8 cellular contexts compared by ENCODE assay signal in genomic region chr2:27080603-27080938, GRCh38. TPM values are rescaled to one million over a fixed set of nuclear protein-coding genes. Genes with fewer than 3 reads are reported as not detected.
A peak's percentile ranks its signal among the peaks of the same experiment; 100 is the strongest.
DNase-seq lines count a peak whose midpoint lies in the region; ATAC-seq and TF ChIP-seq lines count a peak whose summit lies in the region.

No MANE protein-coding gene starts in this region.

- peaks cover 54% of the 10 kb centered on the region for H3K4me1 Mint-ChIP-seq in chondrocyte (ENCODE audit: low read depth)
- H3K4me1 Mint-ChIP-seq in naive thymus-derived CD8-positive, alpha-beta T cell = peaks cover 20 to 36% (median 33%) of the 10 kb centered on the region in 4 donors

- H3K36me3 ChIP-seq in heart left ventricle = peaks cover 0 to 3% (median 0%) of the 10 kb centered on the region in 9 donors

- 70 to 86% (median 84%) methylated on average over 12 to 14 of the region's 14 CpGs for WGBS in heart left ventricle, 4 donors

- H3K27ac Mint-ChIP-seq in chondrocyte (ENCODE audit: unreplicated experiment) = peak overlapping the region; percentile 90
- H3K27ac Mint-ChIP-seq in naive thymus-derived CD8-positive, alpha-beta T cell = peak overlapping the region in 8 of 10 donors; percentile 92 to 99 (median 98)

- no peaks in the 10 kb centered on the region for H3K9me3 Mint-ChIP-seq in chondrocyte (ENCODE audit: low read depth)
- H3K9me3 Mint-ChIP-seq in naive thymus-derived CD8-positive, alpha-beta T cell = no peaks in the 10 kb centered on the region

- peak overlapping the region in 10 of 12 donors; percentile 43 to 74 (median 56) for H3K4me3 ChIP-seq in heart left ventricle

- peak overlapping the region; percentile 90 for H3K4me3 Mint-ChIP-seq in chondrocyte (ENCODE audit: unreplicated experiment)
- peak overlapping the region in 5 of 10 donors; percentile 22 to 89 (median 78) for H3K4me3 Mint-ChIP-seq in naive thymus-derived CD8-positive, alpha-beta T cell

- no peaks in the 10 kb centered on the region for H3K9me3 ChIP-seq in heart left ventricle

- POLR2A ChIA-PET in naive thymus-derived CD8-positive, alpha-beta T cell (lab: Charles Lee) = interaction anchor here (1.1 to 12.2 kb wide), 3 partner anchors 10 to 28 kb away, joined by 6 to 197 read pairs (median 129); partner anchors contain the start of genes AGBL5 and OST4

- no peaks in the 10 kb centered on the region for H3K27me3 ChIP-seq in heart left ventricle

- H3K4me1 ChIP-seq in heart left ventricle = peaks cover 0 to 65% (median 29%) of the 10 kb centered on the region in 12 donors

- no peaks in the 10 kb centered on the region for H3K27me3 Mint-ChIP-seq in chondrocyte (ENCODE audit: low read depth)
- peaks cover 0 to 1% (median 0%) of the 10 kb centered on the region in 5 donors for H3K27me3 Mint-ChIP-seq in naive thymus-derived CD8-positive, alpha-beta T cell

- TF ChIP-seq CTCF in heart left ventricle (IDR thresholded peaks at IDR 0.05) (no peak), chondrocyte (IDR thresholded peaks at IDR 0.05) (no peak)

- intact Hi-C loops in heart left ventricle (cut with DNase I) (loop anchor here in 7 of 10 donors (2.0 to 10.0 kb wide), 4 partner anchors 30 to 118 kb away; partner anchors contain the start of genes TMEM214 (in 6 of the 7) and AGBL5 (in 2 of the 7)), cardiac septum (cut with DNase I) (no loop called here)

- H3K27ac ChIP-seq in heart left ventricle = peak overlapping the region in 11 of 12 donors; percentile 29 to 97 (median 87)

- ATAC-seq in heart left ventricle = no peak
- ATAC-seq in naive thymus-derived CD8-positive, alpha-beta T cell = no peak
- no peak for ATAC-seq in HG03159 (IDR thresholded peaks at IDR 0.05; ENCODE audit: unreplicated experiment)
- no peak for ATAC-seq in GM21717 (IDR thresholded peaks at IDR 0.05; ENCODE audit: unreplicated experiment)
- no peak for ATAC-seq in left lobe of liver

- no peak for TF ChIP-seq POLR2A in heart left ventricle (IDR thresholded peaks at IDR 0.05)

- DNase-seq in heart left ventricle (peak in 1 of 5 donors; percentile 60), cardiac septum (ENCODE audit: low spot score) (no peak), chondrocyte (ENCODE audit: low spot score) (no peak), cerebellar nuclear complex (lab: John Stamatoyannopoulos, UW) (no peak), left lobe of liver (ENCODE audit: low spot score) (no peak)
- no peak for DNase-seq in naive thymus-derived CD8-positive, alpha-beta T cell

- peaks cover 7% of the 10 kb centered on the region for H3K36me3 Mint-ChIP-seq in chondrocyte (ENCODE audit: low read depth)
- H3K36me3 Mint-ChIP-seq in naive thymus-derived CD8-positive, alpha-beta T cell = no peaks in the 10 kb centered on the region

RNA-seq across cellular contexts. Expression of gene EMILIN1, which starts 2.2 kb away (rescaled TPM):
- total RNA-seq in heart left ventricle (10 to 100 TPM in 8 of 9 donors, 1 to 10 TPM in 1; 7.5 to 76.9 (median 16.3) TPM), cardiac septum (21.0 TPM), chondrocyte (180 to 235 TPM (median 182 TPM) in 3 replicates), left lobe of liver (16.0 TPM)
- 10 to 100 TPM; 21.0 to 31.2 TPM for polyA plus RNA-seq in heart left ventricle
- under 1 TPM; 0.41 to 0.86 TPM for total RNA-seq in naive thymus-derived CD8-positive, alpha-beta T cell
- polyA plus RNA-seq in naive thymus-derived CD8-positive, alpha-beta T cell = 1 to 10 TPM in 1 of 3 donors, under 1 TPM in 2; 0.90 to 1.1 (median 0.98) TPM

RNA-seq across cellular contexts. Expression of gene KHK, which starts 6.0 kb away (rescaled TPM):
- total RNA-seq in heart left ventricle (1 to 10 TPM in 8 of 9 donors, under 1 TPM in 1; 0.89 to 3.9 (median 1.8) TPM), cardiac septum (1.1 TPM), chondrocyte (1.2 to 1.9 TPM (median 1.3 TPM) in 3 replicates), left lobe of liver (267 TPM)
- 1 to 10 TPM; 1.3 to 2.0 TPM for polyA plus RNA-seq in heart left ventricle
- total RNA-seq in naive thymus-derived CD8-positive, alpha-beta T cell = 1 to 10 TPM; 6.3 to 7.2 TPM
- polyA plus RNA-seq in naive thymus-derived CD8-positive, alpha-beta T cell = 1 to 10 TPM; 6.0 to 8.9 (median 6.1) TPM

RNA-seq across cellular contexts. Expression of gene OST4, which starts 9.1 kb away (rescaled TPM):
- total RNA-seq in heart left ventricle (100 to 1,000 TPM; 215 to 466 (median 343) TPM), cardiac septum (339 TPM), chondrocyte (473 to 494 TPM (median 478 TPM) in 3 replicates), left lobe of liver (141 TPM)
- polyA plus RNA-seq in heart left ventricle = 100 to 1,000 TPM; 335 to 517 TPM
- 100 to 1,000 TPM; 246 to 268 TPM for total RNA-seq in naive thymus-derived CD8-positive, alpha-beta T cell
- polyA plus RNA-seq in naive thymus-derived CD8-positive, alpha-beta T cell = 100 to 1,000 TPM; 827 to 916 (median 901) TPM

RNA-seq across cellular contexts. Expression of gene AGBL5, which starts 29.1 kb away (rescaled TPM):
- total RNA-seq in heart left ventricle (10 to 100 TPM in 4 of 9 donors, 1 to 10 TPM in 5; 4.9 to 12.5 (median 9.9) TPM), cardiac septum (11.7 TPM), chondrocyte (14.0 to 31.8 TPM (median 16.3 TPM) in 3 replicates), left lobe of liver (7.6 TPM)
- 1 to 10 TPM; 4.5 to 7.9 TPM for polyA plus RNA-seq in heart left ventricle
- 10 to 100 TPM; 13.2 to 15.8 TPM for total RNA-seq in naive thymus-derived CD8-positive, alpha-beta T cell
- polyA plus RNA-seq in naive thymus-derived CD8-positive, alpha-beta T cell = 1 to 10 TPM; 7.9 to 9.3 (median 8.2) TPM

RNA-seq across cellular contexts. Expression of gene CGREF1, which starts 38.4 kb away (rescaled TPM):
- total RNA-seq in heart left ventricle (1 to 10 TPM in 4 of 9 donors, under 1 TPM in 4, not detected in 1; 0.24 to 2.7 (median 1.0) TPM), cardiac septum (0.48 TPM), chondrocyte (9.6 to 15.9 TPM (median 13.5 TPM) in 3 replicates), left lobe of liver (5.5 TPM)
- polyA plus RNA-seq in heart left ventricle = under 1 TPM; 0.67 to 0.99 TPM
- under 1 TPM; 0.22 to 0.68 TPM for total RNA-seq in naive thymus-derived CD8-positive, alpha-beta T cell
- under 1 TPM; 0.38 to 0.69 (median 0.40) TPM for polyA plus RNA-seq in naive thymus-derived CD8-positive, alpha-beta T cell

Comparison
In these comparisons a context has a peak if more than half of its experiments do, and no peak if none do; other contexts are left out.
1. RNA of gene KHK, which starts 6.0 kb away (total RNA-seq): 267 TPM in left lobe of liver (single experiment); 6.3 to 7.2 TPM in naive thymus-derived CD8-positive, alpha-beta T cell, 0.89 to 3.9 TPM in heart left ventricle, 1.2 to 1.9 TPM in chondrocyte and 1.1 TPM in cardiac septum (single experiment); every median in the first group is over 10 times any median in the second.